In genomic region chr22:40499187-40499753, GRCh38 we compare ENCODE assay signal across 8 cellular contexts.
A peak's percentile ranks its signal among the peaks of the same experiment; 100 is the strongest.
DNase-seq lines count a peak whose midpoint lies in the region; ATAC-seq, FAIRE-seq and TF ChIP-seq lines count a peak whose summit lies in the region.

No MANE protein-coding gene starts in this region.

- H3K36me3 ChIP-seq in small intestine (ENCODE audit: control insufficient read depth in 2 of 2, insufficient read depth in 2 of 2, low read length in 2 of 2) = no peaks in the 10 kb centered on the region

- FAIRE-seq in A549 (lab: Jason Lieb, UNC) (peak; percentile 65), H54 (lab: Jason Lieb, UNC) (peak; percentile 81), small intestine (lab: Jason Lieb, UNC) (no peak)

- H3K4me1 ChIP-seq in A549 (peaks cover 61% of the 10 kb centered on the region), small intestine (ENCODE audit: control insufficient read depth in 2 of 2, insufficient read depth in 1 of 2, low read depth in 1 of 2, low read length in 1 of 2) (no peaks in the 10 kb centered on the region)

- peak; percentile 86 to 92 for ATAC-seq in A549

- DNase-seq in A549 (ENCODE audit: low read depth in 1 of 2, low spot score in 1 of 2) (peak; percentile 60 to 89), H54 (ENCODE audit: insufficient read length, low spot score) (peak; percentile 54), SW480 (ENCODE audit: low spot score) (peak; percentile 83), fibroblast of villous mesenchyme (ENCODE audit: low read depth) (peak; percentile 99), small intestine (peak; percentile 43), NCI-H82 treated with DMSO at 0.1 percent for 48 hours (lab: John Stamatoyannopoulos, UW; ENCODE audit: unreplicated experiment) (no peak), NCI-H1092 treated with DMSO at 0.1 percent for 48 hours (lab: John Stamatoyannopoulos, UW) (no peak), GF-D8 (lab: John Stamatoyannopoulos, UW) (no peak)

- TF ChIP-seq EP300 in A549 (IDR thresholded peaks at IDR 0.05) = peak; percentile 54 to 58; a peak in 3 of 5 replicates

- no peaks in the 10 kb centered on the region for H3K27me3 ChIP-seq in small intestine (ENCODE audit: control insufficient read depth in 2 of 2, insufficient read depth in 2 of 2, low read length in 2 of 2)

- TF ChIP-seq CTCF in A549 (IDR thresholded peaks at IDR 0.05) (no peak), fibroblast of villous mesenchyme (IDR thresholded peaks at IDR 0.05; ENCODE audit: insufficient read depth, low read depth, low read length) (no peak)

- no peaks in the 10 kb centered on the region for H3K9me3 ChIP-seq in A549
- no peaks in the 10 kb centered on the region for H3K9me3 ChIP-seq in small intestine (ENCODE audit: control insufficient read depth, low read depth)

- CTCF ChIA-PET in A549 (lab: Yijun Ruan, JAX) = interaction anchor here (1.0 to 3.3 kb wide), 6 partner anchors 10 to 147 kb away, joined by 3 to 22 read pairs (median 5); no protein-coding TSS in a partner anchor

- H3K4me2 ChIP-seq in A549 = peak overlapping the region; percentile 87

- H3K4me3 ChIP-seq in A549 (peak overlapping the region; percentile 25; the same call in 2 of the 3 replicates), fibroblast of villous mesenchyme (ENCODE audit: low read depth, low read length) (no peak overlapping the region), small intestine (ENCODE audit: low read depth in 1 of 2, low read length in 2 of 2) (no peak overlapping the region)

- POLR2A ChIA-PET in A549 (lab: Yijun Ruan, JAX) = interaction anchor here (1.0 to 1.6 kb wide), 5 partner anchors 10 to 152 kb away, joined by 5 to 12 read pairs (median 7); partner anchors contain the start of gene MRTFA

- no peak for TF ChIP-seq POLR2A in A549 (IDR thresholded peaks at IDR 0.05; ENCODE audit: low read length)
- no peak for TF ChIP-seq POLR2A in H54 (IDR thresholded peaks at IDR 0.05; ENCODE audit: low read depth, low read length)

- H3K27ac ChIP-seq in A549 = peak overlapping the region; percentile 96 to 97
- H3K27ac ChIP-seq in small intestine (ENCODE audit: low read depth in 1 of 2, low read length in 1 of 2) = peak overlapping the region in 1 of 2 donors; percentile 20

- 0 out of 5 replicates have a peak, but pooled peaks of 1 of the 2 experiments have one; percentile 11 for TF ChIP-seq RAD21 in A549 (conservative IDR thresholded peaks at IDR 0.05 in 1 of 2, IDR thresholded peaks at IDR 0.05 in 1 of 2)

TF ChIP-seq in A549, 52 proteins besides CTCF, POLR2A, EP300 and RAD21 (continues in another document):
- TF ChIP-seq, protein P1, sequence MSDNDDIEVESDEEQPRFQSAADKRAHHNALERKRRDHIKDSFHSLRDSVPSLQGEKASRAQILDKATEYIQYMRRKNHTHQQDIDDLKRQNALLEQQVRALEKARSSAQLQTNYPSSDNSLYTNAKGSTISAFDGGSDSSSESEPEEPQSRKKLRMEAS (IDR thresholded peaks at IDR 0.05) = peak; percentile 55; the same call in 1 of the 2 replicates
- TF ChIP-seq HDAC2 (IDR thresholded peaks at IDR 0.05) = no peak
- TF ChIP-seq EHF (CRISPR knock-in tag; IDR thresholded peaks at IDR 0.05) = no peak
- TF ChIP-seq REST (IDR thresholded peaks at IDR 0.05) = no peak
- TF ChIP-seq KDM5A (IDR thresholded peaks at IDR 0.05) = no peak
- TF ChIP-seq, protein P2, sequence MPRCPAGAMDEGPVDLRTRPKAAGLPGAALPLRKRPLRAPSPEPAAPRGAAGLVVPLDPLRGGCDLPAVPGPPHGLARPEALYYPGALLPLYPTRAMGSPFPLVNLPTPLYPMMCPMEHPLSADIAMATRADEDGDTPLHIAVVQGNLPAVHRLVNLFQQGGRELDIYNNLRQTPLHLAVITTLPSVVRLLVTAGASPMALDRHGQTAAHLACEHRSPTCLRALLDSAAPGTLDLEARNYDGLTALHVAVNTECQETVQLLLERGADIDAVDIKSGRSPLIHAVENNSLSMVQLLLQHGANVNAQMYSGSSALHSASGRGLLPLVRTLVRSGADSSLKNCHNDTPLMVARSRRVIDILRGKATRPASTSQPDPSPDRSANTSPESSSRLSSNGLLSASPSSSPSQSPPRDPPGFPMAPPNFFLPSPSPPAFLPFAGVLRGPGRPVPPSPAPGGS (IDR thresholded peaks at IDR 0.05) = peak; percentile 58; the same call in 1 of the 3 replicates
- TF ChIP-seq HES2 (IDR thresholded peaks at IDR 0.05) = no peak
- no peak for TF ChIP-seq USF2 (IDR thresholded peaks at IDR 0.05)
- TF ChIP-seq MYC (IDR thresholded peaks at IDR 0.05; ENCODE audit: borderline replicate concordance, low read length) = no peak
- TF ChIP-seq JUN (IDR thresholded peaks at IDR 0.05) = no peak; a peak in 3 of 5 replicates
- no peak for TF ChIP-seq ATOH8 (CRISPR knock-in tag; IDR thresholded peaks at IDR 0.05; ENCODE audit: low read depth)
- peak; percentile 93 for TF ChIP-seq GATA3 (IDR thresholded peaks at IDR 0.05; ENCODE audit: borderline replicate concordance)
- no peak for TF ChIP-seq BHLHE40 (IDR thresholded peaks at IDR 0.05; ENCODE audit: low read depth, low read length)
- TF ChIP-seq NPAS2 (CRISPR knock-in tag; IDR thresholded peaks at IDR 0.05; ENCODE audit: borderline replicate concordance) = no peak
- peak; percentile 93 for TF ChIP-seq JUNB (IDR thresholded peaks at IDR 0.05)
- TF ChIP-seq, protein P3, sequence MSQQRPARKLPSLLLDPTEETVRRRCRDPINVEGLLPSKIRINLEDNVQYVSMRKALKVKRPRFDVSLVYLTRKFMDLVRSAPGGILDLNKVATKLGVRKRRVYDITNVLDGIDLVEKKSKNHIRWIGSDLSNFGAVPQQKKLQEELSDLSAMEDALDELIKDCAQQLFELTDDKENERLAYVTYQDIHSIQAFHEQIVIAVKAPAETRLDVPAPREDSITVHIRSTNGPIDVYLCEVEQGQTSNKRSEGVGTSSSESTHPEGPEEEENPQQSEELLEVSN (IDR thresholded peaks at IDR 0.05; ENCODE audit: borderline replicate concordance, low read depth) = no peak
- TF ChIP-seq FOSB (CRISPR knock-in tag; IDR thresholded peaks at IDR 0.05) = no peak
- no peak for TF ChIP-seq ESRRA (IDR thresholded peaks at IDR 0.05; ENCODE audit: borderline replicate concordance, low read length)
- no peak for TF ChIP-seq MAFK (IDR thresholded peaks at IDR 0.05; ENCODE audit: partially characterized antibody)
- peak; percentile 29; the same call in 1 of the 2 replicates for TF ChIP-seq RARB (CRISPR knock-in tag; IDR thresholded peaks at IDR 0.05)
- TF ChIP-seq HOXB13 (CRISPR knock-in tag; IDR thresholded peaks at IDR 0.05; ENCODE audit: low read depth) = peak; percentile 47; the same call in 1 of the 2 replicates
- no peak for TF ChIP-seq RCOR1 (IDR thresholded peaks at IDR 0.05; ENCODE audit: low read depth, low read length)

Comparison
In these comparisons a context has a peak if more than half of its experiments do, and no peak if none do; other contexts are left out.
1. DNase-seq: peak in A549 (2 of 2), H54 (single experiment), SW480 (single experiment), fibroblast of villous mesenchyme (single experiment) and small intestine (single experiment); none in NCI-H82 treated with DMSO at 0.1 percent for 48 hours (single experiment), NCI-H1092 treated with DMSO at 0.1 percent for 48 hours (single experiment) and GF-D8 (single experiment).